In the genomic region with DNA sequence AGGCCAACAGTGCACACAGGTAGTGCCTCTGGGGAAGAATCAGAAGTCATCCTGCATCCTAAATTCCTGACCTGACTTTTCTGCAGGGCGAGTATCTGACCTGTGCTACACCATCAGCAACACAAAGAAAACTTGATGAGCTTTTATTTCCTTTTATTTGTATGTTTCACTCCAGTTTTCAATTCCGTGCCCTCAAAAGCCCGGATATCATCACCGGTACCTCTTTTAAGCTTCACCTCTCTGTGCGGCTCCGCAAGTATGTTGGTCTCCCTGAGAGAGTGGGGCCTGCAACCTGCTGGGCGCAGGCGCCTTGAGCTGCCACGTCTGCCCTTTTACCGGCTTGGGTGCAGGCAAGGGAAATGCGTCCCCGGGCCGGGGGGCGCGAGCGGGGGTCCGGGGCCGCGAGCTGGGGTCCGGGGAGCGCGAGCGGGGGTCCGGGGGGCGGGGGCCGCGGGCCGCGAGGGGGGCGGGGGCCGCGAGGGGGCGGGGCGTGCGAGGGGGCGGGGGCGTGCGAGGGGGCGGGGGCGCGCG, we compare ENCODE assay signal across 8 cellular contexts. TPM values are rescaled to one million over a fixed set of nuclear protein-coding genes. Genes with fewer than 3 reads are reported as not detected.
DNase-seq lines count a peak whose midpoint lies in the region; ATAC-seq and TF ChIP-seq lines count a peak whose summit lies in the region.

No MANE protein-coding gene starts in this region.

- peak overlapping the region; percentile 4; the same call in 1 of the 2 replicates for H3K27ac ChIP-seq in OCI-LY3 (ENCODE audit: low read length)
- H3K27ac ChIP-seq in right atrium auricular region = peak overlapping the region; percentile 32 to 69

- peak overlapping the region; percentile 85; the same call in 1 of the 2 replicates for H2AFZ ChIP-seq in OCI-LY3 (ENCODE audit: low read depth, low read length)

- peak overlapping the region; percentile 57 for H3K9ac ChIP-seq in OCI-LY3 (ENCODE audit: low read length)

- no peaks in the 10 kb centered on the region for H3K79me2 ChIP-seq in OCI-LY3 (ENCODE audit: low read length)

- H3K27me3 ChIP-seq in OCI-LY3 (ENCODE audit: low read depth, low read length) = no peaks in the 10 kb centered on the region
- no peaks in the 10 kb centered on the region for H3K27me3 ChIP-seq in right atrium auricular region

- ATAC-seq in GM19023 (IDR thresholded peaks at IDR 0.05; ENCODE audit: unreplicated experiment) = no peak
- ATAC-seq in GM21717 (IDR thresholded peaks at IDR 0.05; ENCODE audit: unreplicated experiment) = no peak

- TF ChIP-seq CTCF in OCI-LY3 (IDR thresholded peaks at IDR 0.05; ENCODE audit: low read depth, low read length) = no peak
- TF ChIP-seq CTCF in right atrium auricular region (IDR thresholded peaks at IDR 0.05) = no peak
- TF ChIP-seq CTCF in retinal pigment epithelial cell (conservative IDR thresholded peaks at IDR 0.05; ENCODE audit: low read depth, low read length) = no peak

- H3K4me2 ChIP-seq in OCI-LY3 (ENCODE audit: low read length) = peak overlapping the region; percentile 51

- no peaks in the 10 kb centered on the region for H3K9me3 ChIP-seq in OCI-LY3 (ENCODE audit: insufficient read depth, low read length)
- H3K9me3 ChIP-seq in right atrium auricular region = no peaks in the 10 kb centered on the region

- peak overlapping the region; percentile 75 for H3K4me3 ChIP-seq in OCI-LY3 (ENCODE audit: low read length)
- H3K4me3 ChIP-seq in right atrium auricular region = peak overlapping the region; percentile 47 to 50
- H3K4me3 ChIP-seq in retinal pigment epithelial cell (ENCODE audit: low read length) = peak overlapping the region; percentile 36

- H3K36me3 ChIP-seq in OCI-LY3 (replicated peaks; ENCODE audit: low read depth, low read length) (no peaks in the 10 kb centered on the region), right atrium auricular region (no peaks in the 10 kb centered on the region)

- no peaks in the 10 kb centered on the region for H4K20me1 ChIP-seq in OCI-LY3 (ENCODE audit: insufficient read depth, low read length)

- peak; percentile 19 for DNase-seq in Daoy (ENCODE audit: low read depth)
- peak in 40 of 56 donors; percentile 0 to 37 (median 12) for DNase-seq in amygdala (lab: John Stamatoyannopoulos, UW)
- DNase-seq in right atrium auricular region (ENCODE audit: low spot score) = peak; percentile 63
- no peak for DNase-seq in retinal pigment epithelial cell (ENCODE audit: low read depth)
- DNase-seq in NK-92 (lab: John Stamatoyannopoulos, UW; ENCODE audit: unreplicated experiment) = no peak

- peaks cover 3% of the 10 kb centered on the region; the same call in 1 of the 2 replicates for H3K4me1 ChIP-seq in OCI-LY3 (ENCODE audit: low read length)
- peaks cover 0 to 14% of the 10 kb centered on the region in 2 donors for H3K4me1 ChIP-seq in right atrium auricular region

RNA-seq across cellular contexts. Expression of gene DUXA, which starts 4.3 kb away (rescaled TPM):
- not detected in 2 replicates for total RNA-seq in Daoy (2014; rRNA removed; shearing (Covaris generic))
- total RNA-seq in right atrium auricular region = not detected

RNA-seq across cellular contexts. Expression of gene ZNF264, which starts 19.7 kb away (rescaled TPM):
- total RNA-seq in Daoy (2014; rRNA removed; shearing (Covaris generic)) = 11.9 and 49.2 TPM in 2 replicates
- 10 to 100 TPM; 11.5 to 23.2 TPM for total RNA-seq in right atrium auricular region

RNA-seq across cellular contexts. Expression of gene ZIM3, which starts 26.6 kb away (rescaled TPM):
- total RNA-seq in Daoy (2014; rRNA removed; shearing (Covaris generic)) = not detected in 2 replicates
- total RNA-seq in right atrium auricular region = not detected

RNA-seq across cellular contexts. Expression of gene USP29, which starts 51.8 kb away (rescaled TPM):
- not detected in 2 replicates for total RNA-seq in Daoy (2014; rRNA removed; shearing (Covaris generic))
- not detected for total RNA-seq in right atrium auricular region

RNA-seq across cellular contexts. Expression of gene AURKC, which starts 59.2 kb away (rescaled TPM):
- 0.46 and 1.8 TPM in 2 replicates for total RNA-seq in Daoy (2014; rRNA removed; shearing (Covaris generic))
- total RNA-seq in right atrium auricular region = under 1 TPM; 0.41 to 0.71 TPM

Comparison
In these comparisons a context has a peak if more than half of its experiments do, and no peak if none do; other contexts are left out.
1. DNase-seq: peak in Daoy (single experiment), amygdala (40 of 56) and right atrium auricular region (single experiment); none in retinal pigment epithelial cell (single experiment) and NK-92 (single experiment).
2. Peak in every context shown above with its lines, with median percentiles within 50 percentile points of each other: H3K4me3 ChIP-seq.